In the genomic region with DNA sequence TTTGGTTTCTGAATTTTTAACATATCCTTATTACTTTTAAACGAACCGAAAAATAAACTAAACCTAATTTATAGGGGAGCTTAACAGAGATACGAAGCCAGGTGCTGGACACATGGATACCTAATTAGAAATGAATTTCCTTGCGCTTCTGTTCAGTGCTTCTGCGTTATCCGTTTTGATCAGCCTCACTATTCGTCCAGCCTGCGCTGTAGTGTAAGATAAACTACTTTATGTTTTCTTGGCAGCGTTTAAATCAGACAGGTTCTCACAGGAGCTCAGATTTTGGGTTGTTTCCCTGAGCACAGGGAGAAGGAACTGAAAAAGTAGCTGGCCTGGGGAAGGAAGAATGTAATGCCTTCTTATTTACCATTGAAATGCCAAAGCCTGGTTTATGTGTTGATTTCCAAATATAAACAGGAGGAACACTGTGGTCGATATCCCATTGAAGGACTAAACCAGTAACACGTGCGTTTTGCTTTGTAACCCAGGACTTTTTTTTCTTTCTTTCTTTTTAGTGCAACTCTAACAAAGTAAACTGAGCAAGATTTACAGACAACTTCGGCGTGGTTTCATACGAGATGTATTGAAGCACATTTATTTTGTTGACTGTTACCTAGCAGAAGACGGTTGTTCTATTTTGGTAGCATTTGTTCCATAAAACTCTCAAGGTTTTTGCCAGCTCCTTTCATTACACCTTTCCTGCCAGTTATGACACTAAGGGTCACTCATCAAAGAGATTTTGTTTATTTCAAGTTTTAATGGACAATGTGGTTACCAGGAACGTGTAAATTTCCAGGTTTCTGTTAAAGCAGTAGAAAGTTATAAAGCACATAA, we compare ENCODE assay signal across 21 cellular contexts.
A peak's percentile ranks its signal among the peaks of the same experiment; 100 is the strongest.
DNase-seq lines count a peak whose midpoint lies in the region; FAIRE-seq and TF ChIP-seq lines count a peak whose summit lies in the region.
"Had no signal": no experiment of that assay in that cellular context is flagged by ENCODE, and none has a peak within 500 bp of the region (broad histone marks: within the 10 kb centered on the region; RNA-seq: fewer than 3 reads in every experiment).

No MANE protein-coding gene starts in this region.

- H3K27ac ChIP-seq in HUES6 (ENCODE audit: low read depth, low read length) (no peak overlapping the region; the same call in 1 of the 2 replicates), brain microvascular endothelial cell (no peak overlapping the region), keratinocyte (ENCODE audit: control insufficient read depth, insufficient read depth, low read length) (no peak overlapping the region), RWPE1 (no peak overlapping the region)
- H3K27ac ChIP-seq: KMS-11, ovary, skin epidermis had no signal

- H3K4me1 Mint-ChIP-seq in activated T-cell treated with anti-CD3 and anti-CD28 coated beads, Interleukin-2, amount 50 U/mL, for 24 hours (ENCODE audit: low read depth): peaks cover 6% of the 10 kb centered on the region

- FAIRE-seq in keratinocyte (lab: Jason Lieb, UNC): no peak
- FAIRE-seq: GM19239 had no signal

- dilution Hi-C loops in keratinocyte (cut with MboI; ENCODE audit: extremely low pct_ligation_motif_present, low sequenced_read_pairs): no loop called here

- TF ChIP-seq CTCF in brain microvascular endothelial cell (IDR thresholded peaks at IDR 0.05; ENCODE audit: low read depth, low read length, missing control alignments): no peak
- TF ChIP-seq CTCF in keratinocyte (optimal IDR thresholded peaks at IDR 0.05 in 1 of 3, IDR thresholded peaks at IDR 0.05 in 1 of 3, conservative IDR thresholded peaks at IDR 0.05 in 1 of 3; ENCODE audit: extremely low read depth in 1 of 3, insufficient read depth in 2 of 3, low read length in 3 of 3): no peak
- TF ChIP-seq CTCF in RWPE1 (conservative IDR thresholded peaks at IDR 0.05; ENCODE audit: low read depth): no peak

- H2AFZ ChIP-seq in keratinocyte (ENCODE audit: control insufficient read depth, low read length): no peak overlapping the region

- H3K4me1 ChIP-seq in HUES6 (ENCODE audit: control insufficient read depth, insufficient read depth, low read length): peaks cover 32% of the 10 kb centered on the region
- no peaks in the 10 kb centered on the region for H3K4me1 ChIP-seq in keratinocyte (ENCODE audit: control insufficient read depth, extremely low read depth, insufficient read depth, low read length)

- peak overlapping the region; percentile 27 for H3K4me2 ChIP-seq in keratinocyte (ENCODE audit: control insufficient read depth, extremely low read depth, insufficient read depth, low read depth, low read length)
- H3K4me2 ChIP-seq: KMS-11 had no signal

- no peaks in the 10 kb centered on the region for H4K20me1 ChIP-seq in keratinocyte (ENCODE audit: control insufficient read depth, extremely low read depth, insufficient read depth, low read length)

- peaks cover 55% of the 10 kb centered on the region for H3K27me3 Mint-ChIP-seq in activated T-cell treated with anti-CD3 and anti-CD28 coated beads, Interleukin-2, amount 50 U/mL, for 24 hours

- DNase-seq in brain microvascular endothelial cell: no peak
- DNase-seq in keratinocyte (ENCODE audit: low read depth, low spot score): no peak
- peak; percentile 21 for DNase-seq in retina
- no peak for DNase-seq in activated naive CD4-positive, alpha-beta T cell (lab: John Stamatoyannopoulos, UW)
- no peak for DNase-seq in UCSD-AML1 (lab: John Stamatoyannopoulos, UW; ENCODE audit: unreplicated experiment)
- no peak for DNase-seq in RWPE1 (ENCODE audit: low spot score)
- no peak for DNase-seq in activated T-cell treated with anti-CD3 and anti-CD28 coated beads, Interleukin-2, amount 50 U/mL, for 24 hours
- DNase-seq: activated CD4-positive, CD25-positive, alpha-beta regulatory T cell treated with anti-CD3 and anti-CD28 coated beads, Interleukin-2, amount 50 U/mL, for 72 hours; activated CD8-positive, alpha-beta memory T cell treated with anti-CD3 and anti-CD28 coated beads, Interleukin-2, amount 10 ng/mL, durations not matched to agents 7 days and 5 days; activated effector memory CD4-positive, alpha-beta T cell treated with Interleukin-2 at 50 U/mL for 16 hours; effector memory CD8-positive, alpha-beta T cell; HCEC 1CT; NCI-H1092 treated with DMSO at 0.1 percent for 48 hours; OCI-M1; ovary; stimulated activated CD4-positive, alpha-beta T cell treated with anti-CD3 and anti-CD28 coated beads, Interleukin-4, amount 100 ng/mL, for 1 hour had no signal

- CTCF ChIA-PET in RWPE1 (lab: Yijun Ruan, JAX): interaction anchor here (0.6 kb wide), 1 partner anchor 827 kb away, joined by 3 read pairs; no protein-coding TSS in a partner anchor

- in situ Hi-C loops in brain microvascular endothelial cell (cut with HindIII; ENCODE audit: low pct_ligation_motif_present, low sequenced_read_pairs): no loop called here

- H3K36me3 Mint-ChIP-seq in activated T-cell treated with anti-CD3 and anti-CD28 coated beads, Interleukin-2, amount 50 U/mL, for 24 hours (ENCODE audit: low read depth): no peaks in the 10 kb centered on the region
- H3K36me3 Mint-ChIP-seq: activated CD8-positive, alpha-beta memory T cell treated with anti-CD3 and anti-CD28 coated beads, Interleukin-2, amount 10 ng/mL, durations not matched to agents 7 days and 5 days had no signal

- H3K9ac ChIP-seq in HUES6 (ENCODE audit: low read length) (peak overlapping the region; percentile 40), keratinocyte (ENCODE audit: control insufficient read depth, extremely low read depth, insufficient read depth, low read length) (no peak overlapping the region)
- H3K9ac ChIP-seq: KMS-11 had no signal

- H3K9me3 Mint-ChIP-seq in activated T-cell treated with anti-CD3 and anti-CD28 coated beads, Interleukin-2, amount 50 U/mL, for 24 hours: no peaks in the 10 kb centered on the region
- H3K9me3 Mint-ChIP-seq: effector memory CD8-positive, alpha-beta T cell; T-helper 2 cell treated with Interferon-gamma antibody and Interleukin-4, amounts not matched to agents 5 μg/mL and 100 μg/mL, for 36 hours had no signal

- H3K4me3 Mint-ChIP-seq in activated T-cell treated with anti-CD3 and anti-CD28 coated beads, Interleukin-2, amount 50 U/mL, for 24 hours: no peak overlapping the region
- H3K4me3 Mint-ChIP-seq: activated CD8-positive, alpha-beta memory T cell treated with anti-CD3 and anti-CD28 coated beads, Interleukin-2, amount 10 ng/mL, durations not matched to agents 7 days and 5 days; effector memory CD8-positive, alpha-beta T cell; T-helper 2 cell treated with Interferon-gamma antibody and Interleukin-4, amounts not matched to agents 5 μg/mL and 100 μg/mL, for 36 hours had no signal

- no peaks in the 10 kb centered on the region for H3K79me2 ChIP-seq in keratinocyte (ENCODE audit: control insufficient read depth, insufficient read depth, low read length)

- H3K9me3 ChIP-seq in HUES6 (ENCODE audit: control insufficient read depth, insufficient read depth, low read depth, low read length) (no peaks in the 10 kb centered on the region), keratinocyte (ENCODE audit: control insufficient read depth, low read depth, low read length) (no peaks in the 10 kb centered on the region)
- H3K9me3 ChIP-seq: ovary had no signal

- POLR2A ChIA-PET in RWPE1 (lab: Yijun Ruan, JAX; ENCODE audit: low non-redundant PET): no interaction called here

- H3K27ac Mint-ChIP-seq in activated T-cell treated with anti-CD3 and anti-CD28 coated beads, Interleukin-2, amount 50 U/mL, for 24 hours: no peak overlapping the region
- H3K27ac Mint-ChIP-seq: activated CD8-positive, alpha-beta memory T cell treated with anti-CD3 and anti-CD28 coated beads, Interleukin-2, amount 10 ng/mL, durations not matched to agents 7 days and 5 days; effector memory CD8-positive, alpha-beta T cell; T-helper 2 cell treated with Interferon-gamma antibody and Interleukin-4, amounts not matched to agents 5 μg/mL and 100 μg/mL, for 36 hours had no signal

- H3K36me3 ChIP-seq in HUES6 (ENCODE audit: control insufficient read depth, insufficient read depth, low read length) (no peaks in the 10 kb centered on the region), brain microvascular endothelial cell (replicated peaks) (no peaks in the 10 kb centered on the region), keratinocyte (ENCODE audit: control insufficient read depth in 2 of 2, extremely low read depth in 1 of 2, insufficient read depth in 2 of 2, low read length in 2 of 2) (no peaks in the 10 kb centered on the region)
- H3K36me3 ChIP-seq: ovary had no signal

- H3K9me1 ChIP-seq in keratinocyte (ENCODE audit: control insufficient read depth, extremely low read depth, insufficient read depth, low read length): no peaks in the 10 kb centered on the region

- no peaks in the 10 kb centered on the region for H3K27me3 ChIP-seq in HUES6 (ENCODE audit: control insufficient read depth, insufficient read depth, low read length)
- no peaks in the 10 kb centered on the region for H3K27me3 ChIP-seq in brain microvascular endothelial cell (replicated peaks)
- peaks cover 28% of the 10 kb centered on the region for H3K27me3 ChIP-seq in keratinocyte (ENCODE audit: control insufficient read depth, extremely low read depth, insufficient read depth, low read length)
- H3K27me3 ChIP-seq: ovary had no signal

- H3K4me3 ChIP-seq in HUES6 (ENCODE audit: low read depth, low read length) (peak overlapping the region; percentile 25), brain microvascular endothelial cell (ENCODE audit: low read depth, low read length) (peak overlapping the region; percentile 45), keratinocyte (ENCODE audit: control insufficient read depth in 2 of 3, extremely low read depth in 1 of 3, insufficient read depth in 2 of 3, low read depth in 1 of 3, low read length in 3 of 3) (no peak overlapping the region)
- H3K4me3 ChIP-seq: ovary had no signal

Comparison
In these comparisons a context has a peak if more than half of its experiments do, and no peak if none do; other contexts are left out.
1. H3K4me3 ChIP-seq: peak in HUES6 (single experiment) and brain microvascular endothelial cell (single experiment); none in keratinocyte (0 of 3).